In the genomic region with DNA sequence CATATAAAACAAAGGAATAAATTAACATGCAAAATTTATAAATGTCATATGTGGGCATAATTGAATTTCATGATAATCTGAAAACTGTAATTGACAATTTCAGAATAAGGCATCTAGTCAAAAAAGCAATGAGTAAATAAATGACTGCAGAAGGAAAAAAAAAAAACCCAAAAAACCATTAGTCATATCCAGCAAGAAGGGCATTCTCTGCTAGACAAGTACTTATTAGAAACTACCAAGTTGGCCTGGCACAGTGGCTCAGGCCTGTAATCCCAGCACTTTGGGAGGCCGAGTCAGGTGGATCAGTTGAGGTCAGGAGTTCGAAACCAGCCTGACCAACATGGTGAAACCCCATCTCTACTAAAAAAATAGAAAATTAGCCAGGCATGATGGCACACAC, we compare ENCODE assay signal across 35 cellular contexts.
"Had no signal": no experiment of that assay in that cellular context is flagged by ENCODE, and none has a peak within 500 bp of the region (broad histone marks: within the 10 kb centered on the region; RNA-seq: fewer than 3 reads in every experiment).

No MANE protein-coding gene starts in this region.

- H3K27ac ChIP-seq: KMS-11 had no signal

- H3K27me3 ChIP-seq: MG63 had no signal

- DNase-seq: Karpas-422, Kasumi-1, KBM-7, KG1, MG63, MM.1S, MV-4-11, NCI-H1048, NCI-H1092, NCI-H1092 treated with DMSO at 0.1 percent for 48 hours, NCI-H1105, NCI-H1105 treated with DMSO at 0.1 percent for 48 hours, NCI-H1417, NCI-H1417 treated with DMSO at 0.1 percent for 48 hours, NCI-H1436, NCI-H1436 treated with DMSO at 0.1 percent for 48 hours, NCI-H146, NCI-H1694, NCI-H1694 treated with DMSO at 0.1 percent for 48 hours, NCI-H187, NCI-H187 treated with DMSO at 0.1 percent for 48 hours, NCI-H1930, NCI-H2029, NCI-H2029 treated with DMSO at 0.1 percent for 48 hours, NCI-H2081, NCI-H2081 treated with DMSO at 0.1 percent for 48 hours, NCI-H2107, NCI-H2171, NCI-H2171 treated with DMSO at 0.1 percent for 48 hours, NCI-H2227 treated with DMSO at 0.1 percent for 48 hours, NCI-H226, NCI-H345, NCI-H446, NCI-H446 treated with DMSO at 0.1 percent for 48 hours had no signal

- H3K4me3 ChIP-seq: MG63 had no signal

- H3K9me3 ChIP-seq: MG63 had no signal
